Comparison of ENCODE assay signal across 14 cellular contexts in genomic region chr19:45728683-45729082, GRCh38. TPM values are rescaled to one million over a fixed set of nuclear protein-coding genes. Genes with fewer than 3 reads are reported as not detected.
"Had no signal": no experiment of that assay in that cellular context is flagged by ENCODE, and none has a peak within 500 bp of the region (broad histone marks: within the 10 kb centered on the region; RNA-seq: fewer than 3 reads in every experiment).

No MANE protein-coding gene starts in this region.

RNA-seq across cellular contexts. Expression of gene MEIOSIN, which starts 4.6 kb away (rescaled TPM):
- total RNA-seq: activated CD8-positive, alpha-beta T cell treated with anti-CD3 and anti-CD28 coated beads, Interleukin-2, amount 10 ng/mL, durations not matched to agents 7 days and 5 days; chondrocyte; kidney; left lobe of liver; lower lobe of right lung; mesenteric fat pad; mucosa of gallbladder; naive thymus-derived CD4-positive, alpha-beta T cell; pancreas; pulmonary artery endothelial cell; stomach; suprapubic skin; tibial nerve had no signal
- polyA plus RNA-seq: esophagus; naive thymus-derived CD4-positive, alpha-beta T cell; pancreas; stomach had no signal
